Comparison of ENCODE assay signal across 20 cellular contexts in genomic region chr15:70632981-70633380, GRCh38.
DNase-seq lines count a peak whose midpoint lies in the region; ATAC-seq and TF ChIP-seq lines count a peak whose summit lies in the region.
"Had no signal": no experiment of that assay in that cellular context is flagged by ENCODE, and none has a peak within 500 bp of the region (broad histone marks: within the 10 kb centered on the region; RNA-seq: fewer than 3 reads in every experiment).

No MANE protein-coding gene starts in this region.

- no peak overlapping the region for H3K9ac ChIP-seq in GM23248

- peaks cover 38% of the 10 kb centered on the region for H3K4me1 ChIP-seq in Caco-2
- H3K4me1 ChIP-seq in tibial artery, result no peaks in the 10 kb centered on the region
- peaks cover 9% of the 10 kb centered on the region for H3K4me1 ChIP-seq in GM23248 (ENCODE audit: insufficient read depth)

- H4K20me1 ChIP-seq in GM23248 (ENCODE audit: insufficient read depth), result no peaks in the 10 kb centered on the region

- WGBS in GM23248 (ENCODE audit: low coverage in 1 of 2, low lambda C conversion rate in 2 of 2, missing lambda C conversion rate in 2 of 2), 2 experiments, result 91 to 97% methylated on average over 3 of the region's 3 CpGs

- H3K9me3 ChIP-seq in Caco-2 (no peaks in the 10 kb centered on the region), tibial artery (no peaks in the 10 kb centered on the region), GM23248 (ENCODE audit: low read depth) (no peaks in the 10 kb centered on the region)
- H3K9me3 ChIP-seq: HAP-1 had no signal

- no peaks in the 10 kb centered on the region for H3K9me2 ChIP-seq in GM23248 (ENCODE audit: insufficient read depth)

- no peaks in the 10 kb centered on the region for H3K36me3 ChIP-seq in Caco-2 (ENCODE audit: control insufficient read depth, insufficient read depth, low read length)
- H3K36me3 ChIP-seq in tibial artery, result peaks cover 0 to 9% (median 5%) of the 10 kb centered on the region in 3 donors
- no peaks in the 10 kb centered on the region for H3K36me3 ChIP-seq in GM23248 (ENCODE audit: low read depth)
- H3K36me3 ChIP-seq: cardiac muscle cell, HAP-1 had no signal

- H3K36me3 Mint-ChIP-seq in Caco-2 (ENCODE audit: insufficient read depth, unreplicated experiment), result peaks cover 6% of the 10 kb centered on the region
- H3K36me3 Mint-ChIP-seq in activated CD8-positive, alpha-beta T cell treated with anti-CD3 and anti-CD28 coated beads, Interleukin-2, amount 10 ng/mL, durations not matched to agents 7 days and 5 days (ENCODE audit: low read depth), result no peaks in the 10 kb centered on the region
- no peaks in the 10 kb centered on the region for H3K36me3 Mint-ChIP-seq in nephron progenitor cell (ENCODE audit: low read depth)
- H3K36me3 Mint-ChIP-seq: activated naive CD8-positive, alpha-beta T cell treated with anti-CD3 and anti-CD28 coated beads, Interleukin-2, amount 10 ng/mL, durations not matched to agents 7 days and 5 days; CD4-positive, CD25-positive, alpha-beta regulatory T cell; natural killer cell treated with Interleukin-12 subunit alpha and Interleukin-12 subunit beta and Interleukin-15 and Interleukin-18, amount 100 ng/mL, for 72 hours had no signal

- no peak overlapping the region for H3K27ac ChIP-seq in tibial artery
- H3K27ac ChIP-seq in GM23248, result no peak overlapping the region
- H3K27ac ChIP-seq: cardiac muscle cell had no signal

- no peaks in the 10 kb centered on the region for H3K9me3 Mint-ChIP-seq in Caco-2 (ENCODE audit: unreplicated experiment)
- no peaks in the 10 kb centered on the region for H3K9me3 Mint-ChIP-seq in activated CD8-positive, alpha-beta T cell treated with anti-CD3 and anti-CD28 coated beads, Interleukin-2, amount 10 ng/mL, durations not matched to agents 7 days and 5 days (ENCODE audit: insufficient read depth)
- H3K9me3 Mint-ChIP-seq in nephron progenitor cell, result no peaks in the 10 kb centered on the region
- H3K9me3 Mint-ChIP-seq: activated B cell treated with CpG ODN at 0.5 μM for 24 hours; activated naive CD8-positive, alpha-beta T cell treated with anti-CD3 and anti-CD28 coated beads, Interleukin-2, amount 10 ng/mL, durations not matched to agents 7 days and 5 days; CD4-positive, CD25-positive, alpha-beta regulatory T cell; natural killer cell treated with Interleukin-12 subunit alpha and Interleukin-12 subunit beta and Interleukin-15 and Interleukin-18, amount 100 ng/mL, for 72 hours; stimulated activated naive CD8-positive, alpha-beta T cell treated with anti-CD3 and anti-CD28 coated beads, Interleukin-15, Interleukin-2, amounts not matched to agents 100 ng/mL and 50 ng/mL, for 24 hours had no signal

- H3K79me2 ChIP-seq in GM23248 (ENCODE audit: insufficient read depth), result no peaks in the 10 kb centered on the region

- H3K4me3 ChIP-seq in Caco-2 (ENCODE audit: low read depth, low read length) (no peak overlapping the region), tibial artery (no peak overlapping the region), GM23248 (no peak overlapping the region)
- H3K4me3 ChIP-seq: cardiac muscle cell, HAP-1 had no signal

- intact Hi-C loops in Caco-2 (cut with micrococcal nuclease; ENCODE audit: unreplicated experiment) (loop anchor here (1.0 to 2.0 kb wide), 3 partner anchors 16 to 48 kb away; no protein-coding TSS in a partner anchor), tibial artery (cut with DNase I; ENCODE audit: low total_unique reads) (no loop called here)

- no peak overlapping the region for H2AFZ ChIP-seq in GM23248

- H3K4me2 ChIP-seq in GM23248 (ENCODE audit: unreplicated experiment), result no peak overlapping the region

- no peaks in the 10 kb centered on the region for H3K27me3 ChIP-seq in Caco-2 (replicated peaks; ENCODE audit: control insufficient read depth, insufficient read depth, low read length)
- H3K27me3 ChIP-seq in tibial artery, result no peaks in the 10 kb centered on the region
- no peaks in the 10 kb centered on the region for H3K27me3 ChIP-seq in GM23248 (replicated peaks; ENCODE audit: insufficient read depth)
- H3K27me3 ChIP-seq: cardiac muscle cell had no signal

- POLR2A ChIA-PET in Caco-2 (lab: Charles Lee), result no interaction called here
- POLR2A ChIA-PET in activated CD8-positive, alpha-beta T cell treated with anti-CD3 and anti-CD28 coated beads, Interleukin-2, amount 10 ng/mL, durations not matched to agents 7 days and 5 days (lab: Charles Lee), result no interaction called here

- H3K27me3 Mint-ChIP-seq in Caco-2 (ENCODE audit: insufficient read depth, unreplicated experiment) (no peaks in the 10 kb centered on the region), nephron progenitor cell (ENCODE audit: low read depth, poor library complexity) (peaks cover 20% of the 10 kb centered on the region)
- H3K27me3 Mint-ChIP-seq in activated CD8-positive, alpha-beta T cell treated with anti-CD3 and anti-CD28 coated beads, Interleukin-2, amount 10 ng/mL, durations not matched to agents 7 days and 5 days (ENCODE audit: low read depth), result peaks cover 24% of the 10 kb centered on the region

- ATAC-seq in activated CD8-positive, alpha-beta T cell treated with anti-CD3 and anti-CD28 coated beads, Interleukin-2, amount 10 ng/mL, durations not matched to agents 7 days and 5 days, result no peak
- ATAC-seq: natural killer cell treated with Interleukin-12 subunit alpha and Interleukin-12 subunit beta and Interleukin-15 and Interleukin-18, amount 100 ng/mL, for 72 hours; T-helper 17 cell had no signal

- peaks cover 40% of the 10 kb centered on the region for H3K4me1 Mint-ChIP-seq in Caco-2 (ENCODE audit: low read depth, unreplicated experiment)
- H3K4me1 Mint-ChIP-seq in activated CD8-positive, alpha-beta T cell treated with anti-CD3 and anti-CD28 coated beads, Interleukin-2, amount 10 ng/mL, durations not matched to agents 7 days and 5 days (ENCODE audit: low read depth), result peaks cover 23% of the 10 kb centered on the region
- peaks cover 24% of the 10 kb centered on the region for H3K4me1 Mint-ChIP-seq in nephron progenitor cell

- H3K4me3 Mint-ChIP-seq in Caco-2 (ENCODE audit: unreplicated experiment) (peak overlapping the region; percentile 44), nephron progenitor cell (no peak overlapping the region)
- H3K4me3 Mint-ChIP-seq in activated CD8-positive, alpha-beta T cell treated with anti-CD3 and anti-CD28 coated beads, Interleukin-2, amount 10 ng/mL, durations not matched to agents 7 days and 5 days, result no peak overlapping the region
- H3K4me3 Mint-ChIP-seq: activated B cell treated with CpG ODN at 0.5 μM for 24 hours; activated naive CD8-positive, alpha-beta T cell treated with anti-CD3 and anti-CD28 coated beads, Interleukin-2, amount 10 ng/mL, durations not matched to agents 7 days and 5 days; CD4-positive, CD25-positive, alpha-beta regulatory T cell; natural killer cell treated with Interleukin-12 subunit alpha and Interleukin-12 subunit beta and Interleukin-15 and Interleukin-18, amount 100 ng/mL, for 72 hours; stimulated activated naive CD8-positive, alpha-beta T cell treated with anti-CD3 and anti-CD28 coated beads, Interleukin-15, Interleukin-2, amounts not matched to agents 100 ng/mL and 50 ng/mL, for 24 hours; T-helper 17 cell had no signal

- TF ChIP-seq CTCF in Caco-2 (IDR thresholded peaks at IDR 0.05; ENCODE audit: insufficient read depth in 1 of 2, low read depth in 1 of 2, low read length in 1 of 2, severe bottlenecking in 1 of 2, unreplicated experiment in 1 of 2) (no peak), tibial artery (IDR thresholded peaks at IDR 0.05) (no peak), nephron progenitor cell (IDR thresholded peaks at IDR 0.05) (no peak)

- CTCF ChIA-PET in Caco-2 (lab: Charles Lee), result interaction anchor here (1.0 to 2.3 kb wide), 3 partner anchors 27 to 116 kb away, joined by 3 to 12 read pairs (median 4); no protein-coding TSS in a partner anchor
- CTCF ChIA-PET in activated CD8-positive, alpha-beta T cell treated with anti-CD3 and anti-CD28 coated beads, Interleukin-2, amount 10 ng/mL, durations not matched to agents 7 days and 5 days (lab: Charles Lee), result interaction anchor here (1.0 kb wide), 1 partner anchor 179 kb away, joined by 3 read pairs; no protein-coding TSS in a partner anchor

- H3K27ac Mint-ChIP-seq in Caco-2 (ENCODE audit: unreplicated experiment), result peak overlapping the region; percentile 80
- H3K27ac Mint-ChIP-seq in activated CD8-positive, alpha-beta T cell treated with anti-CD3 and anti-CD28 coated beads, Interleukin-2, amount 10 ng/mL, durations not matched to agents 7 days and 5 days, result no peak overlapping the region
- no peak overlapping the region for H3K27ac Mint-ChIP-seq in nephron progenitor cell
- H3K27ac Mint-ChIP-seq: activated B cell treated with CpG ODN at 0.5 μM for 24 hours; activated naive CD8-positive, alpha-beta T cell treated with anti-CD3 and anti-CD28 coated beads, Interleukin-2, amount 10 ng/mL, durations not matched to agents 7 days and 5 days; CD4-positive, CD25-positive, alpha-beta regulatory T cell; natural killer cell treated with Interleukin-12 subunit alpha and Interleukin-12 subunit beta and Interleukin-15 and Interleukin-18, amount 100 ng/mL, for 72 hours; stimulated activated naive CD8-positive, alpha-beta T cell treated with anti-CD3 and anti-CD28 coated beads, Interleukin-15, Interleukin-2, amounts not matched to agents 100 ng/mL and 50 ng/mL, for 24 hours; T-helper 17 cell had no signal

- DNase-seq in Caco-2, result peak; percentile 57 to 64
- DNase-seq in M059J (ENCODE audit: low read depth), result peak; percentile 26
- DNase-seq in SIG-M5 treated with dmso at 0.1 percent for 504 hours (lab: John Stamatoyannopoulos, UW; ENCODE audit: unreplicated experiment), result peak; percentile 82
- peak; percentile 8 for DNase-seq in medulla oblongata (ENCODE audit: extremely low spot score)
- no peak for DNase-seq in tibial artery
- no peak for DNase-seq in activated CD8-positive, alpha-beta T cell treated with anti-CD3 and anti-CD28 coated beads, Interleukin-2, amount 10 ng/mL, durations not matched to agents 7 days and 5 days
- no peak for DNase-seq in nephron progenitor cell
- no peak for DNase-seq in GM23248
- DNase-seq: ACHN; activated B cell treated with CpG ODN at 0.5 μM for 24 hours; activated naive CD8-positive, alpha-beta T cell treated with anti-CD3 and anti-CD28 coated beads, Interleukin-2, amount 10 ng/mL, durations not matched to agents 7 days and 5 days; CD4-positive, CD25-positive, alpha-beta regulatory T cell; DMS79 treated with DMSO at 0.1 percent for 48 hours; kidney; NCI-H2107; T-helper 17 cell had no signal

- in situ Hi-C loops in GM23248 (cut with MboI), result no loop called here

- H3F3A ChIP-seq in GM23248 (ENCODE audit: insufficient read depth), result peaks cover 13% of the 10 kb centered on the region

- no TSS peak for BruUV-seq in Caco-2 (replicated peaks; lab: Mats Ljungman, UMichigan)

Comparison
In these comparisons a context has a peak if more than half of its experiments do, and no peak if none do; other contexts are left out.
1. DNase-seq: peak in Caco-2 (2 of 2), M059J (single experiment), SIG-M5 treated with dmso at 0.1 percent for 504 hours (single experiment) and medulla oblongata (single experiment); none in tibial artery (0 of 2), activated CD8-positive, alpha-beta T cell treated with anti-CD3 and anti-CD28 coated beads, Interleukin-2, amount 10 ng/mL, durations not matched to agents 7 days and 5 days (single experiment), nephron progenitor cell (single experiment) and GM23248 (single experiment).